In genomic region chr19:38663156-38663651, GRCh38 we compare ENCODE assay signal across 13 cellular contexts. TPM values are rescaled to one million over a fixed set of nuclear protein-coding genes. Genes with fewer than 3 reads are reported as not detected.
DNase-seq lines count a peak whose midpoint lies in the region; ATAC-seq and TF ChIP-seq lines count a peak whose summit lies in the region.
"Had no signal": no experiment of that assay in that cellular context is flagged by ENCODE, and none has a peak within 500 bp of the region (broad histone marks: within the 10 kb centered on the region; RNA-seq: fewer than 3 reads in every experiment).

No MANE protein-coding gene starts in this region.

- H3K4me3 ChIP-seq in HL-60 (replicated peaks; ENCODE audit: insufficient read depth, low read length), result no peak overlapping the region
- H3K4me3 ChIP-seq in mesenchymal stem cell (ENCODE audit: insufficient read depth in 1 of 2, low read depth in 1 of 2, low read length in 2 of 2), result no peak overlapping the region
- H3K4me3 ChIP-seq in stomach, result no peak overlapping the region

- H3K36me3 ChIP-seq in mesenchymal stem cell (ENCODE audit: control insufficient read depth in 1 of 2, insufficient read depth in 2 of 2, low read depth in 1 of 2, low read length in 2 of 2) (peaks cover 5 to 39% of the 10 kb centered on the region in 2 experiments), stomach (peaks cover 0 to 10% (median 3%) of the 10 kb centered on the region in 4 donors)

- peaks cover 78% of the 10 kb centered on the region for H3K4me1 Mint-ChIP-seq in central memory CD8-positive, alpha-beta T cell

- peak overlapping the region; percentile 56 to 89 for H3K18ac ChIP-seq in mesenchymal stem cell (ENCODE audit: low read depth in 1 of 2, low read length in 2 of 2)

- no peak overlapping the region for H3K4me2 ChIP-seq in mesenchymal stem cell (ENCODE audit: low read length, poor library complexity, severe bottlenecking)
- H3K4me2 ChIP-seq: KMS-11 had no signal

- H3K9ac ChIP-seq in mesenchymal stem cell (ENCODE audit: low read length), result no peak overlapping the region
- H3K9ac ChIP-seq: KMS-11 had no signal

- no peaks in the 10 kb centered on the region for H3K79me1 ChIP-seq in mesenchymal stem cell (replicated peaks; ENCODE audit: low read length, poor library complexity, severe bottlenecking)

- peak overlapping the region; percentile 62 for H4K8ac ChIP-seq in mesenchymal stem cell (ENCODE audit: low read length)

- peak overlapping the region; percentile 76 for H3K27ac ChIP-seq in HL-60 (replicated peaks)
- peak overlapping the region; percentile 55 for H3K27ac ChIP-seq in mesenchymal stem cell (ENCODE audit: low read length, poor library complexity, severe bottlenecking)
- H3K27ac ChIP-seq in stomach, result peak overlapping the region; percentile 6 to 99 (median 96)
- H3K27ac ChIP-seq: KMS-11 had no signal

- peaks cover 54% of the 10 kb centered on the region for H3K4me1 ChIP-seq in mesenchymal stem cell (ENCODE audit: control insufficient read depth, insufficient read depth, low read depth, low read length)
- peaks cover 93 to 100% (median 99%) of the 10 kb centered on the region in 4 donors for H3K4me1 ChIP-seq in stomach

- peak overlapping the region; percentile 23 for H2BK120ac ChIP-seq in mesenchymal stem cell (ENCODE audit: low read depth, low read length)

- H3K27ac Mint-ChIP-seq in central memory CD8-positive, alpha-beta T cell (ENCODE audit: low read depth), result peak overlapping the region; percentile 81

- no peak overlapping the region for H2AFZ ChIP-seq in mesenchymal stem cell (ENCODE audit: low read depth, low read length)

- no peaks in the 10 kb centered on the region for H3K27me3 Mint-ChIP-seq in central memory CD8-positive, alpha-beta T cell

- H3K27me3 ChIP-seq in HL-60 (ENCODE audit: insufficient read depth, poor library complexity, severe bottlenecking), result no peaks in the 10 kb centered on the region
- H3K27me3 ChIP-seq in mesenchymal stem cell (ENCODE audit: control insufficient read depth in 1 of 2, insufficient read depth in 1 of 2, low read length in 2 of 2), result no peaks in the 10 kb centered on the region
- no peaks in the 10 kb centered on the region for H3K27me3 ChIP-seq in stomach

- no peaks in the 10 kb centered on the region for H3K9me3 ChIP-seq in mesenchymal stem cell (ENCODE audit: control insufficient read depth, low read length)
- H3K9me3 ChIP-seq in stomach, result no peaks in the 10 kb centered on the region

- ATAC-seq in central memory CD8-positive, alpha-beta T cell (replicated peaks; ENCODE audit: extremely low read depth, poor library complexity, severe bottlenecking), result no peak

- intact Hi-C loops in stomach (cut with DNase I; ENCODE audit: low total_unique reads), result no loop called here

- TF ChIP-seq POLR2A in stomach (IDR thresholded peaks at IDR 0.05), result no peak

- H2BK12ac ChIP-seq in mesenchymal stem cell (ENCODE audit: low read length in 2 of 2), result peak overlapping the region in 1 of 2 experiments; percentile 23

- H4K91ac ChIP-seq in mesenchymal stem cell (ENCODE audit: low read length), result peak overlapping the region; percentile 47

- no peak for TF ChIP-seq EP300 in stomach (IDR thresholded peaks at IDR 0.05)

- WGBS in mesenchymal stem cell, result 93% methylated on average over 22 of the region's 22 CpGs
- 78 to 94% (median 91%) methylated on average over 21 to 22 of the region's 22 CpGs for WGBS in stomach, 5 donors

- H2AK5ac ChIP-seq in mesenchymal stem cell (ENCODE audit: low read length, severe bottlenecking), result peak overlapping the region; percentile 33

- no peak overlapping the region for H3K4me3 Mint-ChIP-seq in central memory CD8-positive, alpha-beta T cell

- H2BK5ac ChIP-seq in mesenchymal stem cell (ENCODE audit: low read depth, low read length, poor library complexity, severe bottlenecking), result no peak overlapping the region

- DNase-seq in HL-60 (ENCODE audit: low read depth in 1 of 2, low spot score in 1 of 2) (no peak), mesenchymal stem cell (no peak), stomach (no peak), NCI-H510A treated with DMSO at 0.1 percent for 48 hours (lab: John Stamatoyannopoulos, UW) (no peak), mucosa of gallbladder (ENCODE audit: low spot score) (no peak), activated gamma-delta T cell treated with Interleukin-2 at 50 U/mL for 16 hours (no peak)
- no peak for DNase-seq in central memory CD8-positive, alpha-beta T cell (ENCODE audit: low spot score in 2 of 2)
- DNase-seq in stimulated activated naive CD4-positive, alpha-beta T cell (lab: John Stamatoyannopoulos, UW), result no peak
- DNase-seq: activated CD8-positive, alpha-beta memory T cell treated with anti-CD3 and anti-CD28 coated beads, Interleukin-2, amount 50 U/mL, for 4 hours; NCI-H524; T-helper 9 cell had no signal

- H3K9me3 Mint-ChIP-seq in central memory CD8-positive, alpha-beta T cell, result no peaks in the 10 kb centered on the region

- H3K14ac ChIP-seq in mesenchymal stem cell (ENCODE audit: low read length in 2 of 2), result peak overlapping the region in 1 of 2 experiments; percentile 4

- H3K23ac ChIP-seq in mesenchymal stem cell (ENCODE audit: low read length in 2 of 2), result peak overlapping the region in 1 of 2 experiments; percentile 23

- H2BK15ac ChIP-seq in mesenchymal stem cell (ENCODE audit: low read depth, poor library complexity, severe bottlenecking), result no peak overlapping the region

- peaks cover 9% of the 10 kb centered on the region for H3K36me3 Mint-ChIP-seq in central memory CD8-positive, alpha-beta T cell (ENCODE audit: insufficient read depth)

- TF ChIP-seq CTCF in HL-60 (IDR thresholded peaks at IDR 0.05; ENCODE audit: insufficient read depth, low read length) (no peak), stomach (IDR thresholded peaks at IDR 0.05) (no peak)

- peak overlapping the region; percentile 8 to 73 for H3K4ac ChIP-seq in mesenchymal stem cell (ENCODE audit: low read depth in 1 of 2, low read length in 2 of 2)

RNA-seq across cellular contexts. Expression of gene ACTN4, which starts 15.8 kb away (rescaled TPM):
- polyA plus RNA-seq in mesenchymal stem cell (2013, experiment 1 of 2), result 259 TPM
- 250 TPM for polyA plus RNA-seq in mesenchymal stem cell (2013, experiment 2 of 2)
- total RNA-seq in stomach, result 100 to 1,000 TPM; 254 to 343 (median 319) TPM
- polyA plus RNA-seq in stomach, result 10 to 100 TPM; 55.3 to 87.2 (median 75.0) TPM
- 628 TPM for total RNA-seq in mucosa of gallbladder

RNA-seq across cellular contexts. Expression of gene EIF3K, which starts 44.2 kb away (rescaled TPM):
- polyA plus RNA-seq in mesenchymal stem cell (2013, experiment 1 of 2), result 221 TPM
- polyA plus RNA-seq in mesenchymal stem cell (2013, experiment 2 of 2), result 218 TPM
- total RNA-seq in stomach (100 to 1,000 TPM; 203 to 889 (median 283) TPM), mucosa of gallbladder (233 TPM)
- polyA plus RNA-seq in stomach, result 100 to 1,000 TPM; 347 to 495 (median 349) TPM

RNA-seq across cellular contexts. Expression of gene MAP4K1, which starts 45.5 kb away (rescaled TPM):
- 0.14 TPM for polyA plus RNA-seq in mesenchymal stem cell (2013, experiment 1 of 2)
- 0.08 TPM for polyA plus RNA-seq in mesenchymal stem cell (2013, experiment 2 of 2)
- 10 to 100 TPM in 1 of 5 donors, 1 to 10 TPM in 3, not detected in 1; 1.2 to 12.9 (median 5.2) TPM for total RNA-seq in stomach
- polyA plus RNA-seq in stomach, result 1 to 10 TPM; 4.4 to 5.3 (median 5.0) TPM
- total RNA-seq in mucosa of gallbladder, result 8.2 TPM
- total RNA-seq: bronchial epithelial cell had no signal
